In the genomic region with DNA sequence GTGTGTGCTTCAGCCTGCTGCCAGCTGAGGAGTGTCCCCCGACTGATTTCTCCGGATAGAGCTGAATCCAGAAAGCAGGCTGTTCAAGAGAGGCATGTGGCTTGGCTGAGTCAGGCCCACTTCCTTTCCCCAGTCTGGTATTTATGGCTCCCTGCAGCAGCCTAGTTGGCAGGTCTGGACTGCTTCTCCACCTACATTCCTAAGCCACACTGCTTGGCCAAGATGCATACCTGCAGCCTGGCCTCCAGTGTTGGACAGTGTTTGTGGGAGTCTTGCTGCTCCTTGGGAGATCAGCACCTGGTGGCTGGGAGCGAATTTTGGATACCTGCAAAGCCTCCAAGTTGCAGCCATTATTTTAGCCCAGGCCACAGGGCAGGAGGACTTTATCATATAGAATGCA, we compare ENCODE assay signal across 10 cellular contexts.
DNase-seq lines count a peak whose midpoint lies in the region; ATAC-seq, FAIRE-seq and TF ChIP-seq lines count a peak whose summit lies in the region.
"Had no signal": no experiment of that assay in that cellular context is flagged by ENCODE, and none has a peak within 500 bp of the region (broad histone marks: within the 10 kb centered on the region; RNA-seq: fewer than 3 reads in every experiment).

No MANE protein-coding gene starts in this region.

- no peak overlapping the region for H3K4me3 Mint-ChIP-seq in activated naive CD4-positive, alpha-beta T cell treated with anti-CD3 and anti-CD28 coated beads for 36 hours

- intact Hi-C loops in upper lobe of right lung (cut with DNase I): no loop called here
- intact Hi-C loops in activated naive CD4-positive, alpha-beta T cell treated with anti-CD3 and anti-CD28 coated beads for 36 hours (cut with micrococcal nuclease): no loop called here

- no peaks in the 10 kb centered on the region for H3K9me3 ChIP-seq in upper lobe of right lung
- H3K9me3 ChIP-seq: spleen had no signal

- H3K27me3 Mint-ChIP-seq in activated naive CD4-positive, alpha-beta T cell treated with anti-CD3 and anti-CD28 coated beads for 36 hours (ENCODE audit: low read depth): no peaks in the 10 kb centered on the region

- no peak overlapping the region for H3K27ac ChIP-seq in upper lobe of right lung
- H3K27ac ChIP-seq: spleen had no signal

- H3K27me3 ChIP-seq in upper lobe of right lung: no peaks in the 10 kb centered on the region
- H3K27me3 ChIP-seq: spleen had no signal

- H3K9me3 Mint-ChIP-seq in activated naive CD4-positive, alpha-beta T cell treated with anti-CD3 and anti-CD28 coated beads for 36 hours: no peaks in the 10 kb centered on the region

- no peak for FAIRE-seq in HTR-8/SVneo (lab: Jason Lieb, UNC)

- H3K36me3 ChIP-seq in upper lobe of right lung: no peaks in the 10 kb centered on the region
- H3K36me3 ChIP-seq: spleen had no signal

- H3K27ac Mint-ChIP-seq in activated naive CD4-positive, alpha-beta T cell treated with anti-CD3 and anti-CD28 coated beads for 36 hours: no peak overlapping the region

- H3K4me1 Mint-ChIP-seq in activated naive CD4-positive, alpha-beta T cell treated with anti-CD3 and anti-CD28 coated beads for 36 hours (ENCODE audit: low read depth): no peaks in the 10 kb centered on the region

- ATAC-seq in upper lobe of right lung: peak; percentile 78

- H3K4me3 ChIP-seq in upper lobe of right lung: no peak overlapping the region
- H3K4me3 ChIP-seq: spleen had no signal

- CTCF ChIA-PET in activated naive CD4-positive, alpha-beta T cell treated with anti-CD3 and anti-CD28 coated beads for 36 hours (lab: Charles Lee): no interaction called here

- no peaks in the 10 kb centered on the region for H3K4me1 ChIP-seq in upper lobe of right lung
- H3K4me1 ChIP-seq: spleen had no signal

- no peak for TF ChIP-seq CTCF in upper lobe of right lung (IDR thresholded peaks at IDR 0.05)

- no peaks in the 10 kb centered on the region for H3K36me3 Mint-ChIP-seq in activated naive CD4-positive, alpha-beta T cell treated with anti-CD3 and anti-CD28 coated beads for 36 hours (ENCODE audit: low read depth)

- DNase-seq in HTR-8/SVneo (ENCODE audit: insufficient read length, low spot score): peak; percentile 8
- DNase-seq in astrocyte of the hippocampus (ENCODE audit: low read depth, low spot score): peak; percentile 80
- DNase-seq in islet precursor cell: peak; percentile 97
- DNase-seq in upper lobe of right lung: no peak
- no peak for DNase-seq in NCI-H82 (lab: John Stamatoyannopoulos, UW)
- DNase-seq in activated naive CD4-positive, alpha-beta T cell treated with anti-CD3 and anti-CD28 coated beads for 36 hours: no peak
- no peak for DNase-seq in activated CD8-positive, alpha-beta memory T cell treated with anti-CD3 and anti-CD28 coated beads, Interleukin-2, amount 50 U/mL, for 48 hours
- DNase-seq: NCI-H446; spleen; stimulated activated CD8-positive, alpha-beta memory T cell treated with anti-CD3 and anti-CD28 coated beads, Interleukin-4, amount 100 ng/mL, for 48 hours had no signal

Comparison
In these comparisons a context has a peak if more than half of its experiments do, and no peak if none do; other contexts are left out.
1. DNase-seq: peak in HTR-8/SVneo (single experiment), astrocyte of the hippocampus (single experiment) and islet precursor cell (single experiment); none in upper lobe of right lung (single experiment), NCI-H82 (single experiment), activated naive CD4-positive, alpha-beta T cell treated with anti-CD3 and anti-CD28 coated beads for 36 hours (single experiment) and activated CD8-positive, alpha-beta memory T cell treated with anti-CD3 and anti-CD28 coated beads, Interleukin-2, amount 50 U/mL, for 48 hours (single experiment).